9 cellular contexts compared by ENCODE assay signal in the genomic region with DNA sequence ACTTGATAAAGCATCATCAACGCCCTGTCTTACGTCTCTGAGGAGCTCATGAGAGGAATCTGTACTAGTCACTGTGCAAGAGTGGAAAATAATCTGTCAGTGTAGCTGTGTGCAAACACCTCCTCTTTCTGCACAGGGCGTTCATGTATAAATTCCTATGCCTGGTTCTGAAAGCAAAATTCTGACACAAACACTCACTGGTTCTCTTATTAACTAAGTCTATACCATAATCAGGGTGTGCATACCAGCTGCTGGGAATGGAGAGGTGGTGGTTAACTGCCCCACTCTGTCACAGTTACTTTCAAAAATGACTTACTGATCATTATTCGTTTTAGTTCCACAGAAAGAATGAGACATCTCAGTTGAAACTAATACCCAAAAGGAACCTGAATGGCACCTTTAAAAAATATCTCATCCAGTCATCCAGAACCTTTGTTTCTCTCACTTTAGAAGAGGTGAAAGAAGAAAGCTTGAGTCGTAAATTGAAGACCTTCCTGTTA. TPM values are rescaled to one million over a fixed set of nuclear protein-coding genes. Genes with fewer than 3 reads are reported as not detected.
DNase-seq lines count a peak whose midpoint lies in the region; ATAC-seq lines count a peak whose summit lies in the region.
"Had no signal": no experiment of that assay in that cellular context is flagged by ENCODE, and none has a peak within 500 bp of the region (broad histone marks: within the 10 kb centered on the region; RNA-seq: fewer than 3 reads in every experiment).

No MANE protein-coding gene starts in this region.

- no peaks in the 10 kb centered on the region for H3K9me3 Mint-ChIP-seq in activated CD8-positive, alpha-beta memory T cell treated with anti-CD3 and anti-CD28 coated beads, Interleukin-2, amount 10 ng/mL, durations not matched to agents 7 days and 5 days (ENCODE audit: low read depth)
- no peaks in the 10 kb centered on the region for H3K9me3 Mint-ChIP-seq in stimulated activated memory B cell treated with anti-CD40 and anti-IgM and Interleukin-4, amounts not matched to agents 10 μg/mL and 1 μg/mL and 100 μg/mL, for 72 hours

- H3K4me3 Mint-ChIP-seq in activated CD8-positive, alpha-beta memory T cell treated with anti-CD3 and anti-CD28 coated beads, Interleukin-2, amount 10 ng/mL, durations not matched to agents 7 days and 5 days = peak overlapping the region; percentile 7
- H3K4me3 Mint-ChIP-seq in stimulated activated memory B cell treated with anti-CD40 and anti-IgM and Interleukin-4, amounts not matched to agents 10 μg/mL and 1 μg/mL and 100 μg/mL, for 72 hours = peak overlapping the region; percentile 61

- peak overlapping the region; percentile 75 for H3K27ac Mint-ChIP-seq in activated CD8-positive, alpha-beta memory T cell treated with anti-CD3 and anti-CD28 coated beads, Interleukin-2, amount 10 ng/mL, durations not matched to agents 7 days and 5 days
- H3K27ac Mint-ChIP-seq in stimulated activated memory B cell treated with anti-CD40 and anti-IgM and Interleukin-4, amounts not matched to agents 10 μg/mL and 1 μg/mL and 100 μg/mL, for 72 hours = peak overlapping the region; percentile 65

- H3K36me3 Mint-ChIP-seq in activated CD8-positive, alpha-beta memory T cell treated with anti-CD3 and anti-CD28 coated beads, Interleukin-2, amount 10 ng/mL, durations not matched to agents 7 days and 5 days = peaks cover 12% of the 10 kb centered on the region
- H3K36me3 Mint-ChIP-seq in stimulated activated memory B cell treated with anti-CD40 and anti-IgM and Interleukin-4, amounts not matched to agents 10 μg/mL and 1 μg/mL and 100 μg/mL, for 72 hours = peaks cover 18% of the 10 kb centered on the region

- H3K9ac ChIP-seq in HUES48 (ENCODE audit: low read depth, low read length) (no peak overlapping the region), duodenal mucosa (ENCODE audit: low read depth in 1 of 2, low read length in 2 of 2) (peak overlapping the region; percentile 4 to 22)

- H3K27me3 ChIP-seq in HUES48 (ENCODE audit: control insufficient read depth, insufficient read depth, low read length) = no peaks in the 10 kb centered on the region
- no peaks in the 10 kb centered on the region for H3K27me3 ChIP-seq in duodenal mucosa (ENCODE audit: control insufficient read depth in 1 of 2, insufficient read depth in 2 of 2, low read length in 2 of 2)

- no peak overlapping the region for H3K4me3 ChIP-seq in HUES48 (ENCODE audit: low read depth, low read length)
- peak overlapping the region in 1 of 2 donors; percentile 23 for H3K4me3 ChIP-seq in duodenal mucosa (ENCODE audit: low read depth in 1 of 2, low read length in 2 of 2)

- CTCF ChIA-PET in activated CD8-positive, alpha-beta memory T cell treated with anti-CD3 and anti-CD28 coated beads, Interleukin-2, amount 10 ng/mL, durations not matched to agents 7 days and 5 days (lab: Charles Lee) = interaction anchor here (1.1 to 2.1 kb wide), 5 partner anchors 16 to 33 kb away, joined by 3 to 5 read pairs (median 3); no protein-coding TSS in a partner anchor

- H3K27ac ChIP-seq in HUES48 (ENCODE audit: low read depth, low read length) = peak overlapping the region; percentile 0
- no peak overlapping the region for H3K27ac ChIP-seq in duodenal mucosa (ENCODE audit: low read depth, low read length)
- H3K27ac ChIP-seq: left ventricle myocardium inferior had no signal

- H3K9me3 ChIP-seq in HUES48 (ENCODE audit: control insufficient read depth, insufficient read depth, low read length) (no peaks in the 10 kb centered on the region), duodenal mucosa (ENCODE audit: control insufficient read depth in 1 of 2, low read length in 2 of 2) (no peaks in the 10 kb centered on the region)
- H3K9me3 ChIP-seq: left ventricle myocardium inferior had no signal

- peaks cover 49% of the 10 kb centered on the region for H3K4me1 Mint-ChIP-seq in activated CD8-positive, alpha-beta memory T cell treated with anti-CD3 and anti-CD28 coated beads, Interleukin-2, amount 10 ng/mL, durations not matched to agents 7 days and 5 days
- H3K4me1 Mint-ChIP-seq in stimulated activated memory B cell treated with anti-CD40 and anti-IgM and Interleukin-4, amounts not matched to agents 10 μg/mL and 1 μg/mL and 100 μg/mL, for 72 hours = peaks cover 50% of the 10 kb centered on the region

- H3K36me3 ChIP-seq in HUES48 (ENCODE audit: control insufficient read depth, insufficient read depth, low read length) (no peaks in the 10 kb centered on the region), duodenal mucosa (ENCODE audit: control insufficient read depth in 1 of 2, insufficient read depth in 2 of 2, low read length in 2 of 2) (no peaks in the 10 kb centered on the region)
- H3K36me3 ChIP-seq: left ventricle myocardium inferior had no signal

- H3K27me3 Mint-ChIP-seq in activated CD8-positive, alpha-beta memory T cell treated with anti-CD3 and anti-CD28 coated beads, Interleukin-2, amount 10 ng/mL, durations not matched to agents 7 days and 5 days = no peaks in the 10 kb centered on the region
- no peaks in the 10 kb centered on the region for H3K27me3 Mint-ChIP-seq in stimulated activated memory B cell treated with anti-CD40 and anti-IgM and Interleukin-4, amounts not matched to agents 10 μg/mL and 1 μg/mL and 100 μg/mL, for 72 hours

- no peak for DNase-seq in activated CD8-positive, alpha-beta memory T cell treated with anti-CD3 and anti-CD28 coated beads, Interleukin-2, amount 10 ng/mL, durations not matched to agents 7 days and 5 days
- no peak for DNase-seq in activated CD8-positive, alpha-beta memory T cell treated with anti-CD3 and anti-CD28 coated beads for 24 hours
- DNase-seq in SKM-1 (lab: John Stamatoyannopoulos, UW; ENCODE audit: unreplicated experiment) = no peak
- DNase-seq: left ventricle myocardium inferior had no signal

- H3K4me1 ChIP-seq in HUES48 (ENCODE audit: control insufficient read depth, insufficient read depth, low read length) = peaks cover 11% of the 10 kb centered on the region
- H3K4me1 ChIP-seq in duodenal mucosa (ENCODE audit: control insufficient read depth in 1 of 2, insufficient read depth in 2 of 2, low read length in 2 of 2) = peaks cover 28 to 56% of the 10 kb centered on the region in 2 donors

- peak; percentile 61 for ATAC-seq in activated CD8-positive, alpha-beta memory T cell treated with anti-CD3 and anti-CD28 coated beads, Interleukin-2, amount 10 ng/mL, durations not matched to agents 7 days and 5 days
- ATAC-seq in stimulated activated memory B cell treated with anti-CD40 and anti-IgM and Interleukin-4, amounts not matched to agents 10 μg/mL and 1 μg/mL and 100 μg/mL, for 72 hours = peak; percentile 85
- ATAC-seq in GM18868 (IDR thresholded peaks at IDR 0.05; ENCODE audit: unreplicated experiment) = no peak
- ATAC-seq in esophagus mucosa = no peak

RNA-seq across cellular contexts. Expression of gene STK39, which starts 35.7 kb away (rescaled TPM):
- total RNA-seq in activated CD8-positive, alpha-beta memory T cell treated with anti-CD3 and anti-CD28 coated beads, Interleukin-2, amount 10 ng/mL, durations not matched to agents 7 days and 5 days = 10 to 100 TPM; 29.4 to 35.7 TPM
- total RNA-seq in esophagus mucosa = 29.6 TPM

Comparison
In these comparisons a context has a peak if more than half of its experiments do, and no peak if none do; other contexts are left out.
1. ATAC-seq: peak in activated CD8-positive, alpha-beta memory T cell treated with anti-CD3 and anti-CD28 coated beads, Interleukin-2, amount 10 ng/mL, durations not matched to agents 7 days and 5 days (single experiment) and stimulated activated memory B cell treated with anti-CD40 and anti-IgM and Interleukin-4, amounts not matched to agents 10 μg/mL and 1 μg/mL and 100 μg/mL, for 72 hours (single experiment); none in GM18868 (single experiment) and esophagus mucosa (single experiment).